ENCODE assay signal across 8 cellular contexts in the genomic region with DNA sequence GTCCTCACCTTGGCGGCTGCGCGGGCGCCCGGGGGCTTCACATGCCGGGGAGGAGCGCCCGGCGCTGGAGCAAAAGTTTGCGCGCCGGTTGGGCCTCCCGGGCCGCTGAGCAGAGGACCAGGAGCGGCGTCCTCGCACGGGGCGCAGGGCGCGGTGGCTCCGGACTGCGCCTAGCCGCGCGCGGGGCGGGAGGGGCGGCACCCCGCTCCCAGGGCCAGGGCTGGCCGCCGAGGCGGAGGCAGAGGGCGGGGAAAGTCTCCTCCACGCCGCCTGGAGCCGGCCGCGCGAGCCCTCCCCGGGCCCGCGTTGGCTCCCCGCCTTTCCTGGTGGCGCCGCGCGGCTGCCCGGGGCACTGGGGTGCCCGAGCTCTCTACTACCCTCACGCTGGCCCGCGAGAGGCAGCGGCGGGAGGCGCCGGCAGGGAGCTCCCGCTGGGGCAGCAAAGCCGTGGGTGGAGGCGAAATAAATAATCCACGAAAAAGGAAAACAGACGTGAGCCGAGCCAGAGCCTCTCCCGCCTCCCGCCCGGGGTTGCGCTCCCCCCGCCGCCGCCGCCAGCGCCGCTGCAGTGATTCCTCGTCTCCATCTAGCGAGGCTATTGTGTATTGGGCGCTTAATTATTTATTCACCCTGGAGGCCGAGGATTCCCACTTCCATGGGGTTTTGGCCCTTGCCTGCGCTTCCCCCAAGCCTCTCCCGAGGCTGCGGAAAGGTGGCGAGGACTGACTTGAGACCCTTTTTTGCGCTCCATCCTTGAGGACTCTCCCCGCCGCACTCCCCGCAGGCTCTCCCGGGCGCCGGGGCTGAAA. TPM values are rescaled to one million over a fixed set of nuclear protein-coding genes. Genes with fewer than 3 reads are reported as not detected.
DNase-seq lines count a peak whose midpoint lies in the region; ATAC-seq and TF ChIP-seq lines count a peak whose summit lies in the region.

No MANE protein-coding gene starts in this region.

- intact Hi-C loops in right lobe of liver (cut with DNase I), result no loop called here
- intact Hi-C loops in transverse colon (cut with DNase I; ENCODE audit: low total_unique reads), result loop anchor here (2.0 kb wide), 1 partner anchor 134 kb away; no protein-coding TSS in a partner anchor

- peak in 3 of 4 donors; percentile 7 to 32 (median 8) for TF ChIP-seq CTCF in right lobe of liver (IDR thresholded peaks at IDR 0.05)
- peak in 3 of 5 experiments; percentile 21 to 47 (median 28) for TF ChIP-seq CTCF in transverse colon (IDR thresholded peaks at IDR 0.05)

- H3K4me1 ChIP-seq in right lobe of liver (peaks cover 0 to 11% (median 0%) of the 10 kb centered on the region in 4 donors), transverse colon (peaks cover 6 to 14% (median 10%) of the 10 kb centered on the region in 4 donors)

- DNase-seq in C1 segment of cervical spinal cord (lab: John Stamatoyannopoulos, UW) (peak in 13 of 14 donors; percentile 27 to 84 (median 69)), NCI-H146 (lab: John Stamatoyannopoulos, UW) (peak; percentile 28), cerebellum (ENCODE audit: low spot score) (peak; percentile 79), right lobe of liver (no peak), transverse colon (peak; percentile 29)
- no peak for DNase-seq in activated CD8-positive, alpha-beta memory T cell treated with anti-CD3 and anti-CD28 coated beads, Interleukin-2, amount 50 U/mL, for 48 hours

- TF ChIP-seq POLR2A in right lobe of liver (IDR thresholded peaks at IDR 0.05) (no peak), transverse colon (IDR thresholded peaks at IDR 0.05) (no peak)

- WGBS in right lobe of liver (ENCODE audit: insufficient coverage, low coverage, low lambda C conversion rate, missing lambda C conversion rate), result 0% methylated on average over 17 of the region's 88 CpGs
- 11% methylated on average over 54 of the region's 88 CpGs; no CpG with 5 or more reads in 1 of the 2 donors for WGBS in transverse colon (ENCODE audit: low coverage in 1 of 2), 2 donors

- H3K36me3 ChIP-seq in right lobe of liver (no peaks in the 10 kb centered on the region), transverse colon (no peaks in the 10 kb centered on the region)

- ATAC-seq in right lobe of liver (peak; percentile 44 to 70 (median 52)), HG02642 (IDR thresholded peaks at IDR 0.05; ENCODE audit: poor library complexity, unreplicated experiment) (no peak), GM21723 (IDR thresholded peaks at IDR 0.05; ENCODE audit: unreplicated experiment) (no peak)

- H3K9me3 ChIP-seq in right lobe of liver (no peaks in the 10 kb centered on the region), transverse colon (no peaks in the 10 kb centered on the region)

- H3K4me3 ChIP-seq in right lobe of liver (peak overlapping the region in 2 of 3 donors; percentile 16 to 31), transverse colon (peak overlapping the region; percentile 34 to 63 (median 52))

- no peak overlapping the region for H3K27ac ChIP-seq in right lobe of liver
- peak overlapping the region; percentile 78 to 92 (median 84) for H3K27ac ChIP-seq in transverse colon

- no peaks in the 10 kb centered on the region for H3K27me3 ChIP-seq in right lobe of liver
- H3K27me3 ChIP-seq in transverse colon, result peaks cover 33% of the 10 kb centered on the region

- TF ChIP-seq EP300 in transverse colon (IDR thresholded peaks at IDR 0.05; ENCODE audit: low read depth), result no peak

- in situ Hi-C loops in transverse colon (cut with MboI; ENCODE audit: low pct_ligation_motif_present in 1 of 4, low pct_unique_long_range_greater_than_20kb in 1 of 4, low sequenced_read_pairs in 3 of 4), result no loop called here

RNA-seq across cellular contexts. Expression of gene PRIMA1, which starts 0.5 kb away (rescaled TPM):
- total RNA-seq in cerebellum (0.73 TPM), right lobe of liver (under 1 TPM in 4 of 6 experiments, not detected in 2; 0.31 to 0.95 (median 0.43) TPM), transverse colon (1 to 10 TPM; 3.0 to 8.2 (median 4.8) TPM)

Comparison
In these comparisons a context has a peak if more than half of its experiments do, and no peak if none do; other contexts are left out.
1. DNase-seq: peak in C1 segment of cervical spinal cord (13 of 14), NCI-H146 (single experiment), cerebellum (single experiment) and transverse colon (single experiment); none in right lobe of liver (0 of 3) and activated CD8-positive, alpha-beta memory T cell treated with anti-CD3 and anti-CD28 coated beads, Interleukin-2, amount 50 U/mL, for 48 hours (single experiment).
2. ATAC-seq: peak in right lobe of liver (4 of 4); none in HG02642 (single experiment) and GM21723 (single experiment).
3. H3K27ac ChIP-seq: peak in transverse colon (4 of 4); none in right lobe of liver (0 of 3).